ENCODE assay signal across 8 cellular contexts in the genomic region with DNA sequence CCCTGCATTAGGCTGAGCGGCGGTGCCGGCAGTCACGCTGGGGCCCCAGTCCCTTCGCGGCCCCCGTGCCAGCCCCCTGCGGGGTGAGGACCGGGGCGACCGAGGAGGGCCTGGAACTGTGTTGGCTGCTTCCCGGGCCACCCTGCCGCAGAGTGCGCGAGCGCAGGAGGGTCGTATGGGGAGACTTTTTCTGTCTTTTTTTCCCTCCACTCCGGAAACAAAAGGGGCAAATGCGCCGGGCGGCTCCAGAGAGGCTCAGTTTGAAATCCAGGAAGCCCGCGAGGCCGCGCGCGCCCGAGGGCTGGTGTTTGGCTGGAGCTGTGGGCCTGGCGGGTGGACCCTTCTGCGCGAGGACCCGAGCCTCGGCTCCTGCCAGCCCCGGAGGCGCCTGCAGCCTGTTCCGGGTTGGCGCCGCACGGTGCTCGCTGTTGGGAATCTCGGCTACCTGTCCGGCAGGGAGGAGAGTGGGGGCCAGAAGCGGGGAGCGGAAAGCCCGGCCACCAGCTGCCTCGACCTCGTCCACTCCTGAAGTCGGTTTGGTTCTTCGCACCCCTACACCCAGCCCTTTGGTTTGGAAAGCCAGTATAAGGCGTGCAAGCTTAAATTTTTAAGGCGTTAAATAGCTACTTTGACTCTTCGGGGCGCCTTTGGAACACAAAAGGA. TPM values are rescaled to one million over a fixed set of nuclear protein-coding genes. Genes with fewer than 3 reads are reported as not detected.
DNase-seq lines count a peak whose midpoint lies in the region; ATAC-seq and TF ChIP-seq lines count a peak whose summit lies in the region.

No MANE protein-coding gene starts in this region.

- peak; percentile 14 for ATAC-seq in activated T-helper 17 cell treated with anti-CD3 and anti-CD28 coated beads, Interleukin-2, amount 50 U/mL, for 72 hours (replicated peaks)
- ATAC-seq in heart left ventricle (peak in 3 of 4 donors; percentile 10 to 37 (median 31)), psoas muscle (peak; percentile 28 to 41 (median 34)), HG02870 (IDR thresholded peaks at IDR 0.05; ENCODE audit: unreplicated experiment) (no peak), HG02840 (IDR thresholded peaks at IDR 0.05; ENCODE audit: low FRiP score, unreplicated experiment) (no peak)

- peaks cover 36% of the 10 kb centered on the region for H3K27me3 ChIP-seq in ACC112 (ENCODE audit: insufficient read depth, low read length)
- H3K27me3 ChIP-seq in H7 (ENCODE audit: control insufficient read depth, insufficient read depth, low read length), result peaks cover 2% of the 10 kb centered on the region; the same call in 1 of the 2 replicates
- peaks cover 0 to 18% (median 0%) of the 10 kb centered on the region in 9 donors for H3K27me3 ChIP-seq in heart left ventricle
- peaks cover 0 to 21% (median 0%) of the 10 kb centered on the region in 3 donors for H3K27me3 ChIP-seq in psoas muscle (ENCODE audit: insufficient read depth in 3 of 3, low read length in 2 of 3)

- no peaks in the 10 kb centered on the region for H3K79me2 ChIP-seq in ACC112 (ENCODE audit: control insufficient read depth, insufficient read depth, low read length, unreplicated experiment)

- H3K4me3 Mint-ChIP-seq in activated T-helper 17 cell treated with anti-CD3 and anti-CD28 coated beads, Interleukin-2, amount 50 U/mL, for 72 hours, result peak overlapping the region; percentile 85

- H3K36me3 ChIP-seq in ACC112 (ENCODE audit: insufficient read depth, low read length) (no peaks in the 10 kb centered on the region), H7 (replicated peaks; ENCODE audit: control insufficient read depth, insufficient read depth, low read length) (peaks cover under 1% of the 10 kb centered on the region), heart left ventricle (no peaks in the 10 kb centered on the region), psoas muscle (ENCODE audit: insufficient read depth in 1 of 2, low read depth in 1 of 2) (no peaks in the 10 kb centered on the region)

- H3K9me3 ChIP-seq in heart left ventricle, result no peaks in the 10 kb centered on the region
- no peaks in the 10 kb centered on the region for H3K9me3 ChIP-seq in psoas muscle

- H3K36me3 Mint-ChIP-seq in activated T-helper 17 cell treated with anti-CD3 and anti-CD28 coated beads, Interleukin-2, amount 50 U/mL, for 72 hours (ENCODE audit: low read depth), result no peaks in the 10 kb centered on the region

- peak overlapping the region; percentile 72 for H3K27ac Mint-ChIP-seq in activated T-helper 17 cell treated with anti-CD3 and anti-CD28 coated beads, Interleukin-2, amount 50 U/mL, for 72 hours

- no peak overlapping the region for H3K27ac ChIP-seq in ACC112 (ENCODE audit: low read depth, low read length)
- H3K27ac ChIP-seq in heart left ventricle, result peak overlapping the region; percentile 42 to 92 (median 85)
- peak overlapping the region; percentile 74 for H3K27ac ChIP-seq in psoas muscle

- intact Hi-C loops in heart left ventricle (cut with DNase I) (loop anchor here in 4 of 10 donors (2.0 to 10.0 kb wide), 4 partner anchors 20 to 57 kb away; no protein-coding TSS in a partner anchor), psoas muscle (cut with DNase I) (loop anchor here in 1 of 2 donors (1.0 kb wide), 1 partner anchor 11 kb away; no protein-coding TSS in a partner anchor)

- no peaks in the 10 kb centered on the region for H3K27me3 Mint-ChIP-seq in activated T-helper 17 cell treated with anti-CD3 and anti-CD28 coated beads, Interleukin-2, amount 50 U/mL, for 72 hours

- peak overlapping the region; percentile 85 for H2AFZ ChIP-seq in ACC112 (ENCODE audit: low read length, unreplicated experiment)

- DNase-seq in H7 (peak; percentile 69), heart left ventricle (peak in 2 of 5 donors; percentile 42 to 74), psoas muscle (peak in 1 of 2 donors; percentile 37), SIG-M5 (lab: John Stamatoyannopoulos, UW) (no peak)

- peak overlapping the region; percentile 88 for H3K4me3 ChIP-seq in ACC112 (ENCODE audit: low read depth, low read length)
- peak overlapping the region; percentile 87 for H3K4me3 ChIP-seq in H7 (ENCODE audit: insufficient read depth, low read depth, low read length)
- peak overlapping the region; percentile 58 to 90 (median 84) for H3K4me3 ChIP-seq in heart left ventricle
- peak overlapping the region; percentile 89 for H3K4me3 ChIP-seq in psoas muscle

- H3K4me1 ChIP-seq in ACC112 (ENCODE audit: control insufficient read depth, insufficient read depth, low read length, unreplicated experiment) (peaks cover 11% of the 10 kb centered on the region), heart left ventricle (peaks cover 0 to 67% (median 35%) of the 10 kb centered on the region in 12 donors), psoas muscle (no peaks in the 10 kb centered on the region)

- H3K9me3 Mint-ChIP-seq in activated T-helper 17 cell treated with anti-CD3 and anti-CD28 coated beads, Interleukin-2, amount 50 U/mL, for 72 hours, result no peaks in the 10 kb centered on the region

- TF ChIP-seq CTCF in heart left ventricle (IDR thresholded peaks at IDR 0.05) (no peak), psoas muscle (IDR thresholded peaks at IDR 0.05) (no peak)

- TF ChIP-seq POLR2A in heart left ventricle (IDR thresholded peaks at IDR 0.05), result no peak

- WGBS in heart left ventricle, 4 donors, result 4 to 9% (median 5%) methylated on average over 30 to 53 of the region's 53 CpGs
- 6 to 15% (median 7%) methylated on average over 46 to 53 of the region's 53 CpGs for WGBS in psoas muscle, 3 donors

- peaks cover 48% of the 10 kb centered on the region for H3K4me1 Mint-ChIP-seq in activated T-helper 17 cell treated with anti-CD3 and anti-CD28 coated beads, Interleukin-2, amount 50 U/mL, for 72 hours

RNA-seq across cellular contexts. Expression of gene PLEKHG3, which starts 0.7 kb away (rescaled TPM):
- total RNA-seq in H7 (2014; rRNA removed; shearing (Covaris generic)), result 36.7 and 47.0 TPM in 2 replicates
- 10 to 100 TPM; 17.2 to 19.2 TPM for total RNA-seq in activated T-helper 17 cell treated with anti-CD3 and anti-CD28 coated beads, Interleukin-2, amount 50 U/mL, for 72 hours
- total RNA-seq in heart left ventricle (10 to 100 TPM; 14.7 to 34.3 (median 18.1) TPM), psoas muscle (1 to 10 TPM; 5.2 to 8.2 (median 6.5) TPM)
- polyA plus RNA-seq in heart left ventricle (1 to 10 TPM; 7.0 TPM), psoas muscle (1 to 10 TPM; 1.9 to 3.1 (median 2.8) TPM)

Comparison
In these comparisons a context has a peak if more than half of its experiments do, and no peak if none do; other contexts are left out.
1. ATAC-seq: peak in activated T-helper 17 cell treated with anti-CD3 and anti-CD28 coated beads, Interleukin-2, amount 50 U/mL, for 72 hours (single experiment), heart left ventricle (3 of 4) and psoas muscle (4 of 4); none in HG02870 (single experiment) and HG02840 (single experiment).
2. Peak in every context shown above with its lines, with median percentiles within 50 percentile points of each other: H3K4me3 ChIP-seq.